33 cellular contexts compared by ENCODE assay signal in genomic region chr7:99310004-99310403, GRCh38. TPM values are rescaled to one million over a fixed set of nuclear protein-coding genes. Genes with fewer than 3 reads are reported as not detected.
"Had no signal": no experiment of that assay in that cellular context is flagged by ENCODE, and none has a peak within 500 bp of the region (broad histone marks: within the 10 kb centered on the region; RNA-seq: fewer than 3 reads in every experiment).

No MANE protein-coding gene starts in this region.

- H3K9me3 ChIP-seq: adrenal gland, ascending aorta had no signal

- DNase-seq: activated B cell treated with CpG ODN at 0.5 μM for 24 hours; activated CD4-positive, alpha-beta memory T cell treated with anti-CD3 and anti-CD28 coated beads for 36 hours; activated CD4-positive, alpha-beta T cell treated with anti-CD3 and anti-CD28 coated beads for 4 hours; activated CD4-positive, alpha-beta T cell treated with anti-CD3 and anti-CD28 coated beads, Interleukin-2, amount 10 ng/mL, durations not matched to agents 24 days and 14 days; activated CD4-positive, alpha-beta T cell treated with anti-CD3 and anti-CD28 coated beads, Interleukin-2, amount 50 U/mL, for 1 hour; activated CD4-positive, alpha-beta T cell treated with anti-CD3 and anti-CD28 coated beads, Interleukin-2, amount 50 U/mL, for 4 hours; activated CD4-positive, CD25-positive, alpha-beta regulatory T cell treated with anti-CD3 and anti-CD28 coated beads, Interleukin-2, amount 50 U/mL, for 72 hours; activated CD8-positive, alpha-beta memory T cell treated with anti-CD3 and anti-CD28 coated beads, Interleukin-2, amount 50 U/mL, for 4 hours; activated CD8-positive, alpha-beta T cell treated with anti-CD3 and anti-CD28 coated beads for 36 hours; activated effector memory CD4-positive, alpha-beta T cell treated with anti-CD3 and anti-CD28 coated beads, Interleukin-2, amount 50 U/mL, for 16 hours; activated gamma-delta T cell treated with Interleukin-2 at 50 U/mL for 16 hours; activated naive CD4-positive, alpha-beta T cell; activated naive CD4-positive, alpha-beta T cell treated with anti-CD3 and anti-CD28 coated beads for 36 hours; activated naive CD4-positive, alpha-beta T cell treated with anti-CD3 and anti-CD28 coated beads, Interleukin-2, amount 50 U/mL, for 16 hours; activated naive CD8-positive, alpha-beta T cell treated with anti-CD3 and anti-CD28 coated beads for 36 hours; activated T-cell treated with anti-CD3 and anti-CD28 coated beads for 4 hours; activated T-cell treated with anti-CD3 and anti-CD28 coated beads, Interleukin-2, amount 50 U/mL, for 1 hour; activated T-cell treated with anti-CD3 and anti-CD28 coated beads, Interleukin-2, amount 50 U/mL, for 4 hours; activated T-cell treated with anti-CD3 and anti-CD28 coated beads, Interleukin-2, amount 50 U/mL, for 72 hours; adrenal gland; amniotic stem cell; caudate nucleus; cerebellar nuclear complex; T-helper 1 cell; T-helper 2 cell; T-helper 9 cell had no signal

- H3K4me3 ChIP-seq: adrenal gland, ascending aorta, cardiac muscle cell had no signal

- H3K27me3 ChIP-seq: adrenal gland, ascending aorta, cardiac muscle cell had no signal

- H3K36me3 ChIP-seq: adrenal gland, ascending aorta, cardiac muscle cell had no signal

- H3K27ac ChIP-seq: adrenal gland, ascending aorta, cardiac muscle cell, VCaP had no signal

RNA-seq across cellular contexts. Expression of gene MYH16, which starts 37.4 kb away (rescaled TPM):
- total RNA-seq: activated B cell treated with CpG ODN at 0.5 μM for 24 hours; activated CD4-positive, alpha-beta memory T cell treated with anti-CD3 and anti-CD28 coated beads for 36 hours; activated CD4-positive, alpha-beta T cell treated with anti-CD3 and anti-CD28 coated beads, Interleukin-2, amount 10 ng/mL, durations not matched to agents 24 days and 14 days; activated CD8-positive, alpha-beta memory T cell treated with anti-CD3 and anti-CD28 coated beads for 36 hours; activated CD8-positive, alpha-beta T cell treated with anti-CD3 and anti-CD28 coated beads for 36 hours; activated naive CD4-positive, alpha-beta T cell treated with anti-CD3 and anti-CD28 coated beads for 36 hours; activated naive CD8-positive, alpha-beta T cell treated with anti-CD3 and anti-CD28 coated beads for 36 hours; activated T-cell treated with anti-CD3 and anti-CD28 coated beads, Interleukin-2, amount 50 U/mL, for 4 hours; activated T-cell treated with anti-CD3 and anti-CD28 coated beads, Interleukin-2, amount 50 U/mL, for 72 hours; activated T-helper 1 cell treated with anti-CD3 and anti-CD28 coated beads, Interleukin-12 subunit alpha, Interleukin-12 subunit beta, Interleukin-2, Interleukin-4 antibody, amounts not matched to agents 30 ng/mL and 10 ng/mL and 1 ng/mL, durations not matched to agents 14 hours and 24 hours and 36 hours; activated T-helper 17 cell treated with anti-CD3 and anti-CD28 coated beads, Interleukin-2, amount 50 U/mL, for 72 hours; adrenal gland; ascending aorta; cardiac muscle cell; chondrocyte had no signal
